Comparison of ENCODE assay signal across 1 cellular context in the genomic region with DNA sequence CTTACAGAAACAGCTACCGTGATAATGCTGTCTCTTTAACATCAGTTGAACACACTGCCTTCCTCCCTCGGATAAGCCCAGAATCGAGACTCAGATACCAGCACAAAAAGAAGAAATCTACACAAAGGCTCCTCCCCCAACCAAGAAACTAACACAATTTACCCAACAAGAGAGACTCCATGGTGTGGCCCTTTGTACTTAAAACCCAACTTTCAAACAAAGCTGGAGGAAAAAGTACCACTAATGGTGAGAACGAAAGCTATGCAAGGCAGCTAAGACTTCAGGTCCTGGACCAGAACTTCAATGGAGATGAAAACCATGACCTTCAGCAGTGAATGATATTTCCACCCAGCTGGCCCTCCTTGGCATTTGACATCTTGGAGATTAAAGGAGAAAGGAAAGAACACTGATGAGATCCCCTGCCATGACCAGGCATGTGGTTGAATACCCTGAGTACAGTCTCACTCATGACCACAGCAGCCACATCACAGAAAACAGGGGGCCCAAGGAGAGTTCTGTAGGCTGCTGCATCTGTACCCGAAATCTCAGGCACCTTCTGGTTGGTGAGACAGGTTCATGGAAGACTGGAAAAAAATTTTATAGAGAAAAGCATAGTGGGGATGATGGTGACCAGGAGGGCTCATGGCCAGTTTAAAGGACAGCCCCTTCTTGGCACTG.
TF ChIP-seq lines count a peak whose summit lies in the region.

No MANE protein-coding gene starts in this region.

TF ChIP-seq in GM23338, 12 proteins besides CTCF, POLR2A, EP300 and RAD21 (continued from another document):
- TF ChIP-seq, protein P1, sequence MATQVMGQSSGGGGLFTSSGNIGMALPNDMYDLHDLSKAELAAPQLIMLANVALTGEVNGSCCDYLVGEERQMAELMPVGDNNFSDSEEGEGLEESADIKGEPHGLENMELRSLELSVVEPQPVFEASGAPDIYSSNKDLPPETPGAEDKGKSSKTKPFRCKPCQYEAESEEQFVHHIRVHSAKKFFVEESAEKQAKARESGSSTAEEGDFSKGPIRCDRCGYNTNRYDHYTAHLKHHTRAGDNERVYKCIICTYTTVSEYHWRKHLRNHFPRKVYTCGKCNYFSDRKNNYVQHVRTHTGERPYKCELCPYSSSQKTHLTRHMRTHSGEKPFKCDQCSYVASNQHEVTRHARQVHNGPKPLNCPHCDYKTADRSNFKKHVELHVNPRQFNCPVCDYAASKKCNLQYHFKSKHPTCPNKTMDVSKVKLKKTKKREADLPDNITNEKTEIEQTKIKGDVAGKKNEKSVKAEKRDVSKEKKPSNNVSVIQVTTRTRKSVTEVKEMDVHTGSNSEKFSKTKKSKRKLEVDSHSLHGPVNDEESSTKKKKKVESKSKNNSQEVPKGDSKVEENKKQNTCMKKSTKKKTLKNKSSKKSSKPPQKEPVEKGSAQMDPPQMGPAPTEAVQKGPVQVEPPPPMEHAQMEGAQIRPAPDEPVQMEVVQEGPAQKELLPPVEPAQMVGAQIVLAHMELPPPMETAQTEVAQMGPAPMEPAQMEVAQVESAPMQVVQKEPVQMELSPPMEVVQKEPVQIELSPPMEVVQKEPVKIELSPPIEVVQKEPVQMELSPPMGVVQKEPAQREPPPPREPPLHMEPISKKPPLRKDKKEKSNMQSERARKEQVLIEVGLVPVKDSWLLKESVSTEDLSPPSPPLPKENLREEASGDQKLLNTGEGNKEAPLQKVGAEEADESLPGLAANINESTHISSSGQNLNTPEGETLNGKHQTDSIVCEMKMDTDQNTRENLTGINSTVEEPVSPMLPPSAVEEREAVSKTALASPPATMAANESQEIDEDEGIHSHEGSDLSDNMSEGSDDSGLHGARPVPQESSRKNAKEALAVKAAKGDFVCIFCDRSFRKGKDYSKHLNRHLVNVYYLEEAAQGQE (IDR thresholded peaks at IDR 0.05; ENCODE audit: unreplicated experiment): no peak
- TF ChIP-seq POLR2AphosphoS5 (IDR thresholded peaks at IDR 0.05; ENCODE audit: low read depth) (no peak), JUNB (IDR thresholded peaks at IDR 0.05; ENCODE audit: unreplicated experiment) (no peak), ZNF114 (CRISPR knock-in tag; IDR thresholded peaks at IDR 0.05) (no peak)
